In genomic region chr6:47076422-47077344, GRCh38 we compare ENCODE assay signal across 14 cellular contexts. TPM values are rescaled to one million over a fixed set of nuclear protein-coding genes. Genes with fewer than 3 reads are reported as not detected.
DNase-seq lines count a peak whose midpoint lies in the region; ATAC-seq and TF ChIP-seq lines count a peak whose summit lies in the region.
"Had no signal": no experiment of that assay in that cellular context is flagged by ENCODE, and none has a peak within 500 bp of the region (broad histone marks: within the 10 kb centered on the region; RNA-seq: fewer than 3 reads in every experiment).

No MANE protein-coding gene starts in this region.

- H3K4me3 Mint-ChIP-seq in MCF 10A (ENCODE audit: unreplicated experiment) = no peak overlapping the region
- H3K4me3 Mint-ChIP-seq in CD8-positive, alpha-beta T cell = no peak overlapping the region
- H3K4me3 Mint-ChIP-seq: activated B cell treated with CpG ODN at 0.5 μM for 24 hours had no signal

- BruUV-seq in MCF 10A (replicated peaks; lab: Mats Ljungman, UMichigan) = no TSS peak
- BruUV-seq in mammary epithelial cell (replicated peaks; lab: Mats Ljungman, UMichigan) = no TSS peak

- H3K27ac Mint-ChIP-seq in MCF 10A (ENCODE audit: low read depth, unreplicated experiment) = no peak overlapping the region
- no peak overlapping the region for H3K27ac Mint-ChIP-seq in CD8-positive, alpha-beta T cell
- H3K27ac Mint-ChIP-seq: activated B cell treated with CpG ODN at 0.5 μM for 24 hours had no signal

- H3K27me3 ChIP-seq in breast epithelium (no peaks in the 10 kb centered on the region), mammary epithelial cell (ENCODE audit: insufficient read depth, low read length) (no peaks in the 10 kb centered on the region), lung (ENCODE audit: control insufficient read depth, insufficient read depth) (no peaks in the 10 kb centered on the region), upper lobe of right lung (no peaks in the 10 kb centered on the region)
- no peaks in the 10 kb centered on the region for H3K27me3 ChIP-seq in CD8-positive, alpha-beta T cell (ENCODE audit: insufficient read depth, low read length)
- H3K27me3 ChIP-seq: esophagus muscularis mucosa had no signal

- POLR2A ChIA-PET in MCF 10A (lab: Yijun Ruan, JAX) = no interaction called here
- POLR2A ChIA-PET in CD8-positive, alpha-beta T cell (lab: Charles Lee) = no interaction called here

- intact Hi-C loops in breast epithelium (cut with DNase I; ENCODE audit: low total_unique reads) = no loop called here
- intact Hi-C loops in MCF 10A (cut with micrococcal nuclease) = no loop called here
- intact Hi-C loops in mammary epithelial cell (cut with micrococcal nuclease) = no loop called here
- intact Hi-C loops in upper lobe of right lung (cut with DNase I) = no loop called here
- intact Hi-C loops in CD8-positive, alpha-beta T cell (cut with DNase I, micrococcal nuclease) = no loop called here

- CTCF ChIA-PET in MCF 10A (lab: Yijun Ruan, JAX) = interaction anchor here (0.8 to 1.3 kb wide), 3 partner anchors 8 to 16 kb away, joined by 3 to 4 read pairs (median 3); no protein-coding TSS in a partner anchor
- CTCF ChIA-PET in mammary epithelial cell (lab: Charles Lee; ENCODE audit: low non-redundant PET) = no interaction called here
- CTCF ChIA-PET in CD8-positive, alpha-beta T cell (lab: Charles Lee) = no interaction called here

- TF ChIP-seq CTCF in breast epithelium (IDR thresholded peaks at IDR 0.05) = no peak
- no peak for TF ChIP-seq CTCF in MCF 10A (IDR thresholded peaks at IDR 0.05; ENCODE audit: unreplicated experiment)
- TF ChIP-seq CTCF in mammary epithelial cell (conservative IDR thresholded peaks at IDR 0.05 in 1 of 2, IDR thresholded peaks at IDR 0.05 in 1 of 2; ENCODE audit: extremely low read depth in 1 of 2, insufficient read depth in 1 of 2, low read depth in 1 of 2, low read length in 2 of 2) = no peak
- no peak for TF ChIP-seq CTCF in lung (IDR thresholded peaks at IDR 0.05; ENCODE audit: control extremely low read depth, extremely low read depth)
- no peak for TF ChIP-seq CTCF in upper lobe of right lung (IDR thresholded peaks at IDR 0.05)
- TF ChIP-seq CTCF in CD8-positive, alpha-beta T cell (IDR thresholded peaks at IDR 0.05) = no peak

- no peaks in the 10 kb centered on the region for H3K9me3 Mint-ChIP-seq in MCF 10A (ENCODE audit: unreplicated experiment)
- no peaks in the 10 kb centered on the region for H3K9me3 Mint-ChIP-seq in CD8-positive, alpha-beta T cell
- H3K9me3 Mint-ChIP-seq: activated B cell treated with CpG ODN at 0.5 μM for 24 hours had no signal

- H3K27me3 Mint-ChIP-seq in MCF 10A (ENCODE audit: insufficient read depth, unreplicated experiment) = no peaks in the 10 kb centered on the region
- H3K27me3 Mint-ChIP-seq in CD8-positive, alpha-beta T cell (ENCODE audit: low read depth) = peaks cover 11% of the 10 kb centered on the region

- no peaks in the 10 kb centered on the region for H3K4me1 ChIP-seq in breast epithelium
- peaks cover 21% of the 10 kb centered on the region for H3K4me1 ChIP-seq in mammary epithelial cell (ENCODE audit: insufficient read depth, low read length)
- H3K4me1 ChIP-seq in lung (ENCODE audit: control insufficient read depth in 2 of 2, insufficient read depth in 2 of 2, low read length in 2 of 2) = peaks cover 0 to 3% of the 10 kb centered on the region in 2 donors
- peaks cover 23% of the 10 kb centered on the region for H3K4me1 ChIP-seq in upper lobe of right lung
- no peaks in the 10 kb centered on the region for H3K4me1 ChIP-seq in CD8-positive, alpha-beta T cell (ENCODE audit: insufficient read depth, low read length)
- H3K4me1 ChIP-seq: A549 had no signal

- H3K36me3 Mint-ChIP-seq in MCF 10A (ENCODE audit: insufficient read depth, unreplicated experiment) = no peaks in the 10 kb centered on the region
- H3K36me3 Mint-ChIP-seq in CD8-positive, alpha-beta T cell = no peaks in the 10 kb centered on the region

- H3K36me3 ChIP-seq in breast epithelium = no peaks in the 10 kb centered on the region
- no peaks in the 10 kb centered on the region for H3K36me3 ChIP-seq in mammary epithelial cell (ENCODE audit: insufficient read depth, low read length)
- no peaks in the 10 kb centered on the region for H3K36me3 ChIP-seq in lung (ENCODE audit: control insufficient read depth in 2 of 2, insufficient read depth in 2 of 2, low read length in 2 of 2)
- no peaks in the 10 kb centered on the region for H3K36me3 ChIP-seq in upper lobe of right lung
- H3K36me3 ChIP-seq in CD8-positive, alpha-beta T cell (ENCODE audit: insufficient read depth, low read length) = no peaks in the 10 kb centered on the region
- H3K36me3 ChIP-seq: esophagus muscularis mucosa had no signal

- dilution Hi-C loops in mammary epithelial cell (cut with HindIII; ENCODE audit: low sequenced_read_pairs) = no loop called here

- H3K27ac ChIP-seq in breast epithelium = peak overlapping the region; percentile 71 to 84
- no peak overlapping the region for H3K27ac ChIP-seq in mammary epithelial cell (ENCODE audit: insufficient read depth, low read depth, low read length)
- peak overlapping the region in 1 of 2 donors; percentile 15 for H3K27ac ChIP-seq in lung (ENCODE audit: low read depth in 1 of 2, low read length in 1 of 2)
- H3K27ac ChIP-seq in upper lobe of right lung = peak overlapping the region; percentile 48
- H3K27ac ChIP-seq in CD8-positive, alpha-beta T cell (ENCODE audit: low read depth, low read length) = no peak overlapping the region
- H3K27ac ChIP-seq: A549 had no signal

- no peak overlapping the region for H2AFZ ChIP-seq in mammary epithelial cell (ENCODE audit: low read depth, low read length)

- H3K9me3 ChIP-seq in breast epithelium (no peaks in the 10 kb centered on the region), mammary epithelial cell (replicated peaks; ENCODE audit: insufficient read depth, low read length) (no peaks in the 10 kb centered on the region), lung (ENCODE audit: control insufficient read depth in 2 of 2, insufficient read depth in 1 of 2, low read length in 1 of 2) (no peaks in the 10 kb centered on the region), upper lobe of right lung (no peaks in the 10 kb centered on the region)
- no peaks in the 10 kb centered on the region for H3K9me3 ChIP-seq in CD8-positive, alpha-beta T cell (ENCODE audit: low read length)
- H3K9me3 ChIP-seq: A549, esophagus muscularis mucosa had no signal

- no peaks in the 10 kb centered on the region for H3K4me1 Mint-ChIP-seq in MCF 10A (ENCODE audit: insufficient read depth, unreplicated experiment)
- H3K4me1 Mint-ChIP-seq in CD8-positive, alpha-beta T cell (ENCODE audit: low read depth) = no peaks in the 10 kb centered on the region
- H3K4me1 Mint-ChIP-seq: activated B cell treated with CpG ODN at 0.5 μM for 24 hours had no signal

- H3K79me2 ChIP-seq in mammary epithelial cell (ENCODE audit: insufficient read depth, low read length) = no peaks in the 10 kb centered on the region

- peak overlapping the region; percentile 17 for H3K4me2 ChIP-seq in mammary epithelial cell (ENCODE audit: insufficient read depth, low read depth, low read length)
- H3K4me2 ChIP-seq: A549 had no signal

- in situ Hi-C loops in mammary epithelial cell (cut with MboI; ENCODE audit: low sequenced_read_pairs in 2 of 2) = no loop called here

- no peaks in the 10 kb centered on the region for H4K20me1 ChIP-seq in mammary epithelial cell (ENCODE audit: insufficient read depth, low read length)

- H3K4me3 ChIP-seq in breast epithelium = no peak overlapping the region
- no peak overlapping the region for H3K4me3 ChIP-seq in mammary epithelial cell (replicated peaks in 1 of 3; ENCODE audit: insufficient read depth in 1 of 3, low read depth in 2 of 3, low read length in 3 of 3)
- H3K4me3 ChIP-seq in lung = no peak overlapping the region
- H3K4me3 ChIP-seq in upper lobe of right lung = no peak overlapping the region
- H3K4me3 ChIP-seq in CD8-positive, alpha-beta T cell (ENCODE audit: low read depth, low read length) = no peak overlapping the region
- H3K4me3 ChIP-seq: A549, esophagus muscularis mucosa had no signal

- WGBS in mammary epithelial cell (ENCODE audit: low coverage, missing lambda C conversion rate) = 45% methylated on average over 9 of the region's 9 CpGs
- WGBS in lung, 2 donors = 37 to 49% methylated on average over 9 of the region's 9 CpGs

- no peak for DNase-seq in breast epithelium (ENCODE audit: low spot score in 2 of 2)
- no peak for DNase-seq in MCF 10A (ENCODE audit: unreplicated experiment)
- no peak for DNase-seq in mammary epithelial cell
- peak; percentile 80 for DNase-seq in lung (ENCODE audit: low spot score)
- no peak for DNase-seq in upper lobe of right lung
- no peak for DNase-seq in CD8-positive, alpha-beta T cell
- DNase-seq in GDM1 (lab: John Stamatoyannopoulos, UW) = no peak
- DNase-seq: activated B cell treated with CpG ODN at 0.5 μM for 24 hours, NCI-H446 treated with DMSO at 0.1 percent for 48 hours, SIG-M5 had no signal

- ATAC-seq in lung (ENCODE audit: insufficient read depth, low FRiP score) (peak; percentile 56), upper lobe of right lung (peak; percentile 78), HG02588 (IDR thresholded peaks at IDR 0.05; ENCODE audit: unreplicated experiment) (no peak)
- no peak for ATAC-seq in CD8-positive, alpha-beta T cell
- ATAC-seq: A549 had no signal

- no peak overlapping the region for H3K9ac ChIP-seq in mammary epithelial cell (ENCODE audit: insufficient read depth, low read length)

- TF ChIP-seq POLR2A in breast epithelium (IDR thresholded peaks at IDR 0.05) = no peak

RNA-seq across cellular contexts. Expression of gene ADGRF1, which starts 34.6 kb away (rescaled TPM):
- 1 to 10 TPM in 1 of 3 donors, under 1 TPM in 1, not detected in 1; 0.66 to 3.5 TPM for total RNA-seq in breast epithelium
- 1.3 and 3.5 TPM in 2 replicates for total RNA-seq in MCF 10A (2022)
- total RNA-seq in mammary epithelial cell = 10 to 100 TPM; 10.0 to 79.4 TPM
- 51.5 TPM for polyA plus RNA-seq in mammary epithelial cell
- polyA minus RNA-seq in mammary epithelial cell = 97.8 TPM
- total RNA-seq in lung = 10 to 100 TPM in 1 of 2 donors, 1 to 10 TPM in 1; 4.0 to 14.8 TPM
- 10 to 100 TPM; 10.5 to 23.3 TPM for polyA plus RNA-seq in lung
- total RNA-seq in upper lobe of right lung = 12.9 TPM
- not detected for total RNA-seq in CD8-positive, alpha-beta T cell
- total RNA-seq: activated B cell treated with CpG ODN at 0.5 μM for 24 hours, osteoblast had no signal

Comparison
In these comparisons a context has a peak if more than half of its experiments do, and no peak if none do; other contexts are left out.
1. H3K27ac ChIP-seq: peak in breast epithelium (2 of 2) and upper lobe of right lung (single experiment); none in mammary epithelial cell (single experiment) and CD8-positive, alpha-beta T cell (single experiment).
2. ATAC-seq: peak in lung (single experiment) and upper lobe of right lung (single experiment); none in HG02588 (single experiment) and CD8-positive, alpha-beta T cell (single experiment).